ENCODE assay signal across 13 cellular contexts in the genomic region with DNA sequence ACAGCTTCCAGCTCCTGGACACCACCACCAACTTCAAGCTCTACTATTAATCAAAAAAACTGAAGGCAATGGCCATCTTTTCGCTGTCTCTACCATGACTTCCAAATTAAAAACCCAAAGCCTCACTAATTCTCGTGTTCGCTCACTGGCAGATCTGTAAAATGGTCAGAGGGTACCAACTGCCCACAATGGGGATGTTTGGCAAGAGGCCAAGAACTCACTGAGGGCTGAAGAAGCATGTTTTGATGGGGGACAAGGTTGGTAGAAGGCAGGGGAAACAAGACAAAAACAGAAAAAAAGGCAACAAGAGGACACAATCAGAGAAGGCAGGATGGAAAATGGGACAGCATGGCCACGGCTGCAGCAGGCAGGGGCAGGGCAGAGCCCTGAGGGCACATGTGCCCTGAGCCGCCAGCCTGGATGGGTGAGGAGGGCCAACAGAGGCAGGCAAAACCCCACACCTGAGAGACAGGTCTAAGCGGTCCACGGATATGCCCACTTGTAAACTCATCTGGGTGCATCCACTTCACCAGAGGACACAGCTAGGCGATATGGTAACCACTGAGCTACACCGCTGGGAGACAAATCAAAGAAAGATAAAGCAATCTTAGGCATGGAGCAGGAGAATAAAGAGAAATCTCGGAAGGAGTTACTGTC. TPM values are rescaled to one million over a fixed set of nuclear protein-coding genes. Genes with fewer than 3 reads are reported as not detected.
DNase-seq lines count a peak whose midpoint lies in the region; ATAC-seq, FAIRE-seq and TF ChIP-seq lines count a peak whose summit lies in the region.
"Had no signal": no experiment of that assay in that cellular context is flagged by ENCODE, and none has a peak within 500 bp of the region (broad histone marks: within the 10 kb centered on the region; RNA-seq: fewer than 3 reads in every experiment).

No MANE protein-coding gene starts in this region.

- H4K91ac ChIP-seq in H1 (replicated peaks; ENCODE audit: insufficient read length, low read length) = no peak overlapping the region

- TF ChIP-seq RAD21 in H1 (IDR thresholded peaks at IDR 0.05 in 1 of 2, conservative IDR thresholded peaks at IDR 0.05 in 1 of 2; ENCODE audit: low read depth in 2 of 2, low read length in 2 of 2) = no peak

- in situ Hi-C loops in Panc1 (cut with HindIII; ENCODE audit: low pct_unique_long_range_greater_than_20kb, low sequenced_read_pairs) = no loop called here
- in situ Hi-C loops in G401 (cut with HindIII; ENCODE audit: low sequenced_read_pairs) = no loop called here

- no peak overlapping the region for H3K4me3 Mint-ChIP-seq in activated CD4-positive, alpha-beta T cell treated with anti-CD3 and anti-CD28 coated beads, Interleukin-2, amount 10 ng/mL, durations not matched to agents 7 days and 5 days

- POLR2A ChIA-PET in activated CD4-positive, alpha-beta T cell treated with anti-CD3 and anti-CD28 coated beads, Interleukin-2, amount 10 ng/mL, durations not matched to agents 7 days and 5 days (lab: Charles Lee) = no interaction called here
- POLR2A ChIA-PET in Panc1 (lab: Charles Lee) (no interaction called here), H1 (lab: Charles Lee; ENCODE audit: partially characterized antibody) (interaction anchor here (1.5 kb wide), 1 partner anchor 9 kb away, joined by 3 read pairs; no protein-coding TSS in a partner anchor)

- FAIRE-seq in H1 (lab: Jason Lieb, UNC) = no peak

- peaks cover 33% of the 10 kb centered on the region for H3K36me3 Mint-ChIP-seq in activated CD4-positive, alpha-beta T cell treated with anti-CD3 and anti-CD28 coated beads, Interleukin-2, amount 10 ng/mL, durations not matched to agents 7 days and 5 days (ENCODE audit: low read depth)

- no peaks in the 10 kb centered on the region for H3K27me3 Mint-ChIP-seq in activated CD4-positive, alpha-beta T cell treated with anti-CD3 and anti-CD28 coated beads, Interleukin-2, amount 10 ng/mL, durations not matched to agents 7 days and 5 days

- H3K9me3 Mint-ChIP-seq in activated CD4-positive, alpha-beta T cell treated with anti-CD3 and anti-CD28 coated beads, Interleukin-2, amount 10 ng/mL, durations not matched to agents 7 days and 5 days = peaks cover 2% of the 10 kb centered on the region

- CTCF ChIA-PET in activated CD4-positive, alpha-beta T cell treated with anti-CD3 and anti-CD28 coated beads, Interleukin-2, amount 10 ng/mL, durations not matched to agents 7 days and 5 days (lab: Charles Lee) = interaction anchor here (0.6 to 8.2 kb wide), 8 partner anchors 8 to 644 kb away, joined by 3 to 59 read pairs (median 4); a partner anchor contains a TSS
- CTCF ChIA-PET in Panc1 (lab: Charles Lee) = interaction anchor here (0.6 kb wide), 1 partner anchor 10 kb away, joined by 6 read pairs; no protein-coding TSS in a partner anchor
- CTCF ChIA-PET in H1 (lab: Charles Lee; ENCODE audit: partially characterized antibody) = interaction anchor here (0.7 to 25.9 kb wide), 10 partner anchors 10 to 120 kb away, joined by 3 to 676 read pairs (median 4); a partner anchor contains a TSS

- no peak overlapping the region for H3K4ac ChIP-seq in H1 (replicated peaks; ENCODE audit: insufficient read length, low read depth, low read length)

- H3K79me1 ChIP-seq in H1 (ENCODE audit: low read depth, low read length) = peaks cover 8% of the 10 kb centered on the region; the same call in 1 of the 2 replicates

- H3K36me3 ChIP-seq in Panc1 (ENCODE audit: control insufficient read depth, insufficient read depth, low read length) (no peaks in the 10 kb centered on the region), H1 (ENCODE audit: control insufficient read depth in 2 of 4, insufficient read depth in 4 of 4, low read length in 3 of 4) (no peaks in the 10 kb centered on the region), skeletal muscle tissue (ENCODE audit: control insufficient read depth in 3 of 3, insufficient read depth in 3 of 3, low read length in 3 of 3) (peaks cover 4 to 10% (median 6%) of the 10 kb centered on the region in 3 donors)

- 0 out of 2 replicates have a peak overlapping the region, but pooled peaks have one; percentile 5 for H2BK12ac ChIP-seq in H1 (ENCODE audit: low read depth, low read length)

- no peak for ATAC-seq in Panc1
- no peak for ATAC-seq in HG02623 (IDR thresholded peaks at IDR 0.05; ENCODE audit: unreplicated experiment)

- H3K9ac ChIP-seq in H1 (replicated peaks in 1 of 4; ENCODE audit: extremely low read depth in 1 of 4, low read depth in 3 of 4, low read length in 3 of 4) (no peak overlapping the region), skeletal muscle tissue (ENCODE audit: low read depth in 1 of 3, low read length in 3 of 3) (peak overlapping the region in 1 of 3 donors; percentile 53)

- H4K20me1 ChIP-seq in H1 (replicated peaks in 1 of 2; ENCODE audit: control insufficient read depth in 1 of 2, insufficient read depth in 2 of 2, low read length in 2 of 2) = peaks cover 2 to 14% of the 10 kb centered on the region in 2 experiments

- H4K8ac ChIP-seq in H1 (ENCODE audit: extremely low read depth, insufficient read depth, low read length) = no peak overlapping the region

- H4K5ac ChIP-seq in H1 (ENCODE audit: insufficient read length, low read depth, low read length) = no peak overlapping the region

- H2BK120ac ChIP-seq in H1 (replicated peaks; ENCODE audit: low read depth, low read length) = no peak overlapping the region

- no peak overlapping the region for H3K18ac ChIP-seq in H1 (ENCODE audit: extremely low read depth, low read length)

- H3K27me3 ChIP-seq in Panc1 (ENCODE audit: control insufficient read depth, insufficient read depth, low read length) = no peaks in the 10 kb centered on the region
- H3K27me3 ChIP-seq in H1 (replicated peaks in 1 of 4; ENCODE audit: control insufficient read depth in 3 of 4, extremely low read depth in 1 of 4, insufficient read depth in 3 of 4, low read length in 3 of 4) = no peaks in the 10 kb centered on the region
- no peaks in the 10 kb centered on the region for H3K27me3 ChIP-seq in skeletal muscle tissue (ENCODE audit: control insufficient read depth in 3 of 3, insufficient read depth in 3 of 3, low read length in 3 of 3)
- H3K27me3 ChIP-seq: spleen had no signal

- H3K27ac ChIP-seq in Panc1 (ENCODE audit: low read length) = peak overlapping the region; percentile 1; the same call in 1 of the 2 replicates
- H3K27ac ChIP-seq in H1 (ENCODE audit: low read depth, low read length) = no peak overlapping the region
- H3K27ac ChIP-seq in skeletal muscle tissue (ENCODE audit: low read depth, low read length) = peak overlapping the region; percentile 64

- H3K56ac ChIP-seq in H1 (replicated peaks; ENCODE audit: insufficient read length, low read depth, low read length) = no peak overlapping the region

- peaks cover 0 to 14% of the 10 kb centered on the region in 2 experiments; a peak in 1 of 4 replicates for H3K79me2 ChIP-seq in H1 (ENCODE audit: control insufficient read depth in 1 of 2, insufficient read depth in 2 of 2, low read length in 2 of 2)

- no peaks in the 10 kb centered on the region for H3K23me2 ChIP-seq in H1 (ENCODE audit: low read depth, low read length)

- peak overlapping the region; percentile 85 for H3K27ac Mint-ChIP-seq in activated CD4-positive, alpha-beta T cell treated with anti-CD3 and anti-CD28 coated beads, Interleukin-2, amount 10 ng/mL, durations not matched to agents 7 days and 5 days

- WGBS in H1 (ENCODE audit: extremely low coverage in 1 of 2, insufficient coverage in 1 of 2, insufficient read length in 1 of 2, insufficient replicate concordance in 2 of 2, low coverage in 1 of 2, low lambda C conversion rate in 2 of 2, missing lambda C conversion rate in 1 of 2), 2 experiments = 92% methylated on average over 10 of the region's 10 CpGs; no CpG with 5 or more reads in 1 of the 2 experiments

- no peak for TF ChIP-seq POLR2A in H1 (IDR thresholded peaks at IDR 0.05; ENCODE audit: control extremely low read depth in 1 of 2, low read depth in 2 of 2, low read length in 2 of 2)

- no TSS peak for BruUV-seq in Panc1 (replicated peaks; lab: Mats Ljungman, UMichigan)

- DNase-seq in activated CD4-positive, alpha-beta T cell treated with anti-CD3 and anti-CD28 coated beads, Interleukin-2, amount 10 ng/mL, durations not matched to agents 7 days and 5 days = no peak
- DNase-seq in activated CD4-positive, alpha-beta T cell treated with anti-CD3 and anti-CD28 coated beads for 48 hours = no peak
- DNase-seq in Panc1 (ENCODE audit: low read depth, low spot score) (no peak), H1 (ENCODE audit: low read depth in 1 of 2, low spot score in 2 of 2) (no peak), G401 (ENCODE audit: low spot score) (no peak), NCI-H1417 treated with DMSO at 0.1 percent for 48 hours (lab: John Stamatoyannopoulos, UW) (no peak)
- DNase-seq: effector CD8-positive, alpha-beta T cell; EL; KG1; NCI-H2029 treated with DMSO at 0.1 percent for 48 hours; spleen had no signal

- H2BK20ac ChIP-seq in H1 (ENCODE audit: low read length) = no peak overlapping the region

- no peak overlapping the region for H2BK5ac ChIP-seq in H1 (ENCODE audit: low read depth, low read length)

- intact Hi-C loops in Panc1 (cut with micrococcal nuclease; ENCODE audit: unreplicated experiment) = no loop called here

- H2AK5ac ChIP-seq in H1 (ENCODE audit: low read depth, low read length) = no peak overlapping the region

- H3K4me1 ChIP-seq in Panc1 (ENCODE audit: control insufficient read depth, insufficient read depth, low read length) (peaks cover 10% of the 10 kb centered on the region; the same call in 1 of the 2 replicates), H1 (replicated peaks in 1 of 4; ENCODE audit: control insufficient read depth in 3 of 4, insufficient read depth in 4 of 4, low read length in 3 of 4) (peaks cover 0 to 4% (median under 1%) of the 10 kb centered on the region in 4 experiments; a peak in 4 of 7 replicates), skeletal muscle tissue (ENCODE audit: control insufficient read depth in 3 of 3, insufficient read depth in 3 of 3, low read length in 3 of 3) (peaks cover 32 to 52% (median 39%) of the 10 kb centered on the region in 3 donors)

- peaks cover 33% of the 10 kb centered on the region for H3K4me1 Mint-ChIP-seq in activated CD4-positive, alpha-beta T cell treated with anti-CD3 and anti-CD28 coated beads, Interleukin-2, amount 10 ng/mL, durations not matched to agents 7 days and 5 days

- TF ChIP-seq EP300 in H1 (IDR thresholded peaks at IDR 0.05; ENCODE audit: borderline replicate concordance in 1 of 2, low read depth in 2 of 2, low read length in 2 of 2) = no peak

- no peak overlapping the region for H3K14ac ChIP-seq in H1 (ENCODE audit: insufficient read length)

- no peak overlapping the region for H2AFZ ChIP-seq in H1 (ENCODE audit: low read length)

- H3K4me3 ChIP-seq in Panc1 (ENCODE audit: low read depth in 2 of 2, low read length in 2 of 2) (no peak overlapping the region), H1 (ENCODE audit: extremely low read depth in 1 of 4, insufficient read depth in 2 of 4, low read depth in 3 of 4, low read length in 4 of 4) (no peak overlapping the region), skeletal muscle tissue (ENCODE audit: low read length in 3 of 3) (peak overlapping the region in 1 of 3 donors; percentile 13)
- H3K4me3 ChIP-seq: spleen had no signal

- H3K23ac ChIP-seq in H1 (ENCODE audit: insufficient read length) = no peak overlapping the region

- H3K9me3 ChIP-seq in Panc1 (ENCODE audit: control insufficient read depth, insufficient read depth, low read depth, low read length) (no peaks in the 10 kb centered on the region), H1 (ENCODE audit: insufficient read depth in 2 of 2, low read depth in 1 of 2, low read length in 1 of 2) (no peaks in the 10 kb centered on the region), skeletal muscle tissue (ENCODE audit: control insufficient read depth in 3 of 3, low read length in 3 of 3) (no peaks in the 10 kb centered on the region)
- H3K9me3 ChIP-seq: spleen had no signal

- TF ChIP-seq CTCF in Panc1 (IDR thresholded peaks at IDR 0.05) (no peak), H1 (IDR thresholded peaks at IDR 0.05; ENCODE audit: control extremely low read depth in 1 of 3, insufficient read depth in 1 of 3, low read depth in 1 of 3, low read length in 3 of 3) (no peak)

- H2BK15ac ChIP-seq in H1 (ENCODE audit: low read length) = no peak overlapping the region

- H3K4me2 ChIP-seq in H1 (ENCODE audit: insufficient read depth in 1 of 2, low read depth in 2 of 2, low read length in 2 of 2) = no peak overlapping the region

RNA-seq across cellular contexts. Expression of a gene that starts 50.3 kb away (rescaled TPM):
- total RNA-seq in activated CD4-positive, alpha-beta T cell treated with anti-CD3 and anti-CD28 coated beads, Interleukin-2, amount 10 ng/mL, durations not matched to agents 7 days and 5 days = 10 to 100 TPM; 60.8 to 70.5 TPM
- total RNA-seq in Panc1 (2021; ENCODE audit: unreplicated experiment) (54.4 TPM), skeletal muscle tissue (34.4 TPM)
- 45.7 TPM for polyA plus RNA-seq in Panc1 (2012; ENCODE audit: insufficient read length)
- total RNA-seq in H1 (2021; fragmentation: NEBNext Ultra II Directional; extraction: Animal tissue kit (Norgen Biotek cat#: 25700)) = 52.6 and 53.0 TPM in 2 replicates
- polyA plus RNA-seq in H1 (2011; rRNA removed) = 71.7 and 89.6 TPM in 2 replicates
- polyA plus RNA-seq in H1 (2011; cell fraction: cytosol; rRNA removed) = 65.7 TPM
- polyA plus RNA-seq in H1 (2011; cell fraction: nucleus; rRNA removed) = 60.6 TPM
- polyA plus RNA-seq in H1 (2012, experiment 1 of 2) = 56.5 to 141 TPM (median 82.0 TPM) in 4 replicates
- 44.7 TPM for polyA plus RNA-seq in H1 (2012, experiment 2 of 2)
- 236 TPM for polyA plus RNA-seq in H1 (2013, experiment 1 of 2)
- 247 TPM for polyA plus RNA-seq in H1 (2013, experiment 2 of 2)
- polyA minus RNA-seq in H1 (2011; rRNA and poly(A)+ RNA removed) = 47.0 and 48.0 TPM in 2 replicates
- 21.7 TPM for polyA minus RNA-seq in H1 (2011; cell fraction: cytosol; rRNA and poly(A)+ RNA removed)
- polyA minus RNA-seq in H1 (2011; cell fraction: nucleus; rRNA and poly(A)+ RNA removed) = 24.1 TPM
- total RNA-seq in G401 (2014; rRNA removed; shearing (Covaris generic)) = 266 and 273 TPM in 2 replicates
